15 cellular contexts compared by ENCODE assay signal in the genomic region with DNA sequence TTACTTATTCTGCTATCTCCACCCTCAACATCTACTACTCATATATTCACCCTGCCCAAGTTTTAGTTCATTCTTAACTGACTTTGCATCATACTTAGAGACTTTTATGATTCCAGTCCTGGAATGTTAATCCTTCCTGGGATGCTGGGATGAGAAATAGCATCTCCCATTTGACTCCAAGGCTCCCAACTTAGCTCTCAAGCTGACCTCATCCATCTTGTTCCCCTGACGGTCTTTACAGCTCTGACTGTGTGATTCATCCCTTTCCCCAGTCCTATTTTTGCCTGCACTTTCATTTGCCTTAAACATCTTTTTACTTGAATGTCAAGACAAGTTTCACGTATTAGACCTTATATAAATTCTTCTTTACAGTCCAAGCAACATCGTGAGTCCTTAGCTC.
"Had no signal": no experiment of that assay in that cellular context is flagged by ENCODE, and none has a peak within 500 bp of the region (broad histone marks: within the 10 kb centered on the region; RNA-seq: fewer than 3 reads in every experiment).

No MANE protein-coding gene starts in this region.

- ATAC-seq: activated CD4-positive, CD25-positive, alpha-beta regulatory T cell treated with anti-CD3 and anti-CD28 coated beads, Interleukin-2, amount 50 U/mL, for 24 hours; activated naive CD8-positive, alpha-beta T cell treated with anti-CD3 and anti-CD28 coated beads, Interleukin-2, amount 50 U/mL, for 24 hours; effector memory CD8-positive, alpha-beta T cell; psoas muscle; sciatic nerve; stimulated activated naive CD8-positive, alpha-beta T cell treated with anti-CD3 and anti-CD28 coated beads, Interleukin-15, amount 100 ng/mL, for 72 hours; upper lobe of right lung had no signal

- H3K4me3 ChIP-seq: ascending aorta, psoas muscle, thoracic aorta, upper lobe of right lung had no signal

- DNase-seq: activated CD4-positive, alpha-beta T cell treated with anti-CD3 and anti-CD28 coated beads, Interleukin-2, amount 50 U/mL, for 4 hours; activated naive CD4-positive, alpha-beta T cell treated with anti-CD3 and anti-CD28 coated beads for 36 hours; activated naive CD8-positive, alpha-beta T cell treated with anti-CD3 and anti-CD28 coated beads, Interleukin-2, amount 50 U/mL, for 24 hours; activated T-cell treated with anti-CD3 and anti-CD28 coated beads for 4 hours; effector memory CD8-positive, alpha-beta T cell; hippocampal formation; kidney glomerular epithelial cell; psoas muscle; stimulated activated CD4-positive, alpha-beta T cell treated with anti-CD3 and anti-CD28 coated beads, Interleukin-1b, Interleukin-23, amount 100 ng/mL, for 48 hours; stimulated activated naive CD8-positive, alpha-beta T cell treated with anti-CD3 and anti-CD28 coated beads, Interleukin-15, amount 100 ng/mL, for 72 hours; upper lobe of right lung had no signal
